Comparison of ENCODE assay signal across 8 cellular contexts in the genomic region with DNA sequence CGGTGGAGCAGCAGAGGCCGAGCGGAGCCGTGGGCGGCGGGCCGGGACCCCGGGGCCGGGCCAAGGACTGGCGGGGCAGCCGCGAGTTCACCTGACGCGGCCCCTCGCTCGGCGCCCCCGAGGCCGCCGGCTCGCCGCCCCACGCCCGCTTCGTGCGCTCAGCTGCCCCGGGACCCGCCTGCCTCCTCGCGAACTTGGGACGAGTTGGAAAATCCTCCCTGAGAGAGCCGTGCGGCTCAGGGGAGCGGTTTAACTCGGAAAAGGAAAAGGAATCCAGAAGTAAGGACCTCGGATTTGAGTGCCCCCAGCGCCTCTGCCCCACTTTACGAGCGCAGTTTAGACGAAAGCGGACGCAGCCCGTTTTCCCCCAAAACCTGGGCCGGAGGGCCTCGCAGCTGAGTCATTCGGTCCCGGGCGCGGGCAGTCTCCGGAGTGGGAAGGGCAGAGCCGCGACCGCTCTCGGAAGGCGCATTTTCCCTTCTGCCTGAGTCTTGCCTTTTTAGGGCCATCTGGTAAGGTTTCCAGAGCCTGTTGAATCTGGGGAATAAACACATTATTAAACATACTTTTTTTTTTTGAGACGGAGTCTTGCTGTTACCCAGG.
DNase-seq lines count a peak whose midpoint lies in the region; ATAC-seq and TF ChIP-seq lines count a peak whose summit lies in the region.

No MANE protein-coding gene starts in this region.

- H3K4me1 Mint-ChIP-seq in T-helper 1 cell treated with Interleukin-12 subunit alpha and Interleukin-12 subunit beta and Interleukin-4 antibody, amounts not matched to agents 30 μg/mL and 1 μg/mL, for 36 hours (ENCODE audit: low read depth): peaks cover 43% of the 10 kb centered on the region

- H3K36me3 Mint-ChIP-seq in T-helper 1 cell treated with Interleukin-12 subunit alpha and Interleukin-12 subunit beta and Interleukin-4 antibody, amounts not matched to agents 30 μg/mL and 1 μg/mL, for 36 hours (ENCODE audit: low read depth): peaks cover 6% of the 10 kb centered on the region

- peak overlapping the region; percentile 96 for H3K4me3 Mint-ChIP-seq in T-helper 1 cell treated with Interleukin-12 subunit alpha and Interleukin-12 subunit beta and Interleukin-4 antibody, amounts not matched to agents 30 μg/mL and 1 μg/mL, for 36 hours

- no peak for TF ChIP-seq CTCF in GM10248 (IDR thresholded peaks at IDR 0.05; ENCODE audit: control extremely low read depth, extremely low read depth, low read depth, missing control alignments)

- POLR2A ChIA-PET in GM10248 (lab: Yijun Ruan, JAX): interaction anchor here (1.4 to 3.2 kb wide), 3 partner anchors 22 to 214 kb away, joined by 3 to 37 read pairs (median 20); no protein-coding TSS in a partner anchor

- no peaks in the 10 kb centered on the region for H3K27me3 Mint-ChIP-seq in T-helper 1 cell treated with Interleukin-12 subunit alpha and Interleukin-12 subunit beta and Interleukin-4 antibody, amounts not matched to agents 30 μg/mL and 1 μg/mL, for 36 hours (ENCODE audit: low read depth)

- no peaks in the 10 kb centered on the region for H3K9me3 Mint-ChIP-seq in T-helper 1 cell treated with Interleukin-12 subunit alpha and Interleukin-12 subunit beta and Interleukin-4 antibody, amounts not matched to agents 30 μg/mL and 1 μg/mL, for 36 hours

- peak overlapping the region; percentile 99 for H3K27ac Mint-ChIP-seq in T-helper 1 cell treated with Interleukin-12 subunit alpha and Interleukin-12 subunit beta and Interleukin-4 antibody, amounts not matched to agents 30 μg/mL and 1 μg/mL, for 36 hours

- CTCF ChIA-PET in GM10248 (lab: Yijun Ruan, JAX): interaction anchor here (1.2 to 15.4 kb wide), 9 partner anchors 15 to 435 kb away, joined by 3 to 225 read pairs (median 8); no protein-coding TSS in a partner anchor

- peak; percentile 14 for ATAC-seq in HG03342 (IDR thresholded peaks at IDR 0.05; ENCODE audit: unreplicated experiment)
- ATAC-seq in GM18870 (IDR thresholded peaks at IDR 0.05; ENCODE audit: unreplicated experiment): no peak

- DNase-seq in GM10248 (ENCODE audit: extremely low spot score): peak; percentile 29
- peak in 35 of 58 donors; percentile 20 to 69 (median 49) for DNase-seq in anterior cingulate cortex (lab: John Stamatoyannopoulos, UW)
- DNase-seq in hepatic stellate cell (ENCODE audit: low spot score): peak; percentile 63
- DNase-seq in retina: peak; percentile 81
- no peak for DNase-seq in COLO829 (ENCODE audit: low spot score)
